Comparison of ENCODE assay signal across 24 cellular contexts in the genomic region with DNA sequence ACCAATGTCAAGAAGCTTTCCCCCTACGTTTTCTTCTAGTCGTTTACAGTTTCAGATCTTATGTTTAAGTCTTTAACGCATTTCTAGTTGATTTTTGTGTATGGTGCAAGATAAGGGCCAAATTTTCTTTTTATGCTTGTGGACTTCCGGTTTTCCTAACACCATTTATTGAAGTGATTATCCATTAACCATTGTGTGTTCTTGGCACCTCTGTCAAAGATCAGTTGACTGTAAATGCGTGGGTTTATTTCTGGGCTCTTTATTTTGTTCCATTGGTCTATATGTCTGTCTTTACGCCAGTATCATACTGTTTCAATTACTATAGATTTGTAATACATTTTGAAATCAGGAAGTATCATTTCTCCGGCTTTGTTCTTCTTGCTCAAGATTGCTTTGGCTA. TPM values are rescaled to one million over a fixed set of nuclear protein-coding genes. Genes with fewer than 3 reads are reported as not detected.
A peak's percentile ranks its signal among the peaks of the same experiment; 100 is the strongest.
DNase-seq lines count a peak whose midpoint lies in the region; ATAC-seq, FAIRE-seq and TF ChIP-seq lines count a peak whose summit lies in the region.
"Had no signal": no experiment of that assay in that cellular context is flagged by ENCODE, and none has a peak within 500 bp of the region (broad histone marks: within the 10 kb centered on the region; RNA-seq: fewer than 3 reads in every experiment).

No MANE protein-coding gene starts in this region.

- H3K27me3 ChIP-seq in transverse colon, result no peaks in the 10 kb centered on the region
- H3K27me3 ChIP-seq: BLaER1 treated with 17β-estradiol and CSF1 and Interleukin-3, amounts not matched to agents 10 nM and 100 nM had no signal

- no peak for TF ChIP-seq CTCF in mucosa of descending colon (IDR thresholded peaks at IDR 0.05)
- no peak for TF ChIP-seq CTCF in transverse colon (IDR thresholded peaks at IDR 0.05)

- peak; percentile 58 for ATAC-seq in mucosa of descending colon
- ATAC-seq: A549, GM23338 had no signal

- H3K27ac ChIP-seq in transverse colon, result peak overlapping the region; percentile 73 to 78 (median 74)
- H3K27ac ChIP-seq: A549; BLaER1 treated with 17β-estradiol and CSF1 and Interleukin-3, amounts not matched to agents 10 nM and 100 nM had no signal

- no peak for TF ChIP-seq POLR2A in H54 (IDR thresholded peaks at IDR 0.05; ENCODE audit: low read depth, low read length)
- TF ChIP-seq POLR2A in transverse colon (IDR thresholded peaks at IDR 0.05), result no peak

- TF ChIP-seq EP300 in transverse colon (IDR thresholded peaks at IDR 0.05; ENCODE audit: low read depth), result no peak

- H3K9me3 ChIP-seq in mucosa of descending colon (no peaks in the 10 kb centered on the region), transverse colon (peaks cover 0 to 3% of the 10 kb centered on the region in 2 donors)
- H3K9me3 ChIP-seq: A549, BE2C, HAP-1 had no signal

- in situ Hi-C loops in transverse colon (cut with MboI; ENCODE audit: low pct_ligation_motif_present in 1 of 4, low pct_unique_long_range_greater_than_20kb in 1 of 4, low sequenced_read_pairs in 3 of 4), result no loop called here

- intact Hi-C loops in mucosa of descending colon (cut with DNase I, micrococcal nuclease), result no loop called here
- intact Hi-C loops in transverse colon (cut with DNase I; ENCODE audit: low total_unique reads), result no loop called here
- intact Hi-C loops in posterior cingulate gyrus (cut with DNase I), result no loop called here

- WGBS in transverse colon (ENCODE audit: low coverage in 1 of 2), 2 donors, result 52 to 58% methylated on average over 7 of the region's 7 CpGs

- H3K4me3 ChIP-seq in mucosa of descending colon (no peak overlapping the region), transverse colon (peak overlapping the region in 1 of 4 donors; percentile 2)
- H3K4me3 ChIP-seq: A549; BLaER1 treated with 17β-estradiol and CSF1 and Interleukin-3, amounts not matched to agents 10 nM and 100 nM; GM23338; HAP-1 had no signal

- no peaks in the 10 kb centered on the region for H3K36me3 ChIP-seq in mucosa of descending colon (ENCODE audit: low read depth)
- H3K36me3 ChIP-seq in transverse colon, result no peaks in the 10 kb centered on the region
- H3K36me3 ChIP-seq: BE2C, HAP-1 had no signal

- H3K4me1 ChIP-seq in mucosa of descending colon (ENCODE audit: low read depth) (peaks cover 8% of the 10 kb centered on the region), transverse colon (peaks cover 0 to 25% (median 10%) of the 10 kb centered on the region in 4 donors)
- H3K4me1 ChIP-seq: A549, BE2C, HAP-1 had no signal

- DNase-seq in H54 (ENCODE audit: insufficient read length, low spot score) (no peak), mucosa of descending colon (no peak), transverse colon (no peak), posterior cingulate gyrus (no peak), cerebellar nuclear complex (lab: John Stamatoyannopoulos, UW) (no peak)
- no peak for DNase-seq in activated naive CD4-positive, alpha-beta T cell (lab: John Stamatoyannopoulos, UW)
- DNase-seq: 8988T; ACHN; AML-193; BE2C; CD4-positive, alpha-beta T cell; CD8-positive, alpha-beta memory T cell; DMS 273 treated with DMSO at 0.1 percent for 48 hours; DMS79; GF-D8; HFFc6 had no signal

- peak; percentile 53 for FAIRE-seq in H54 (lab: Jason Lieb, UNC)
- FAIRE-seq in colon (lab: Jason Lieb, UNC), result peak; percentile 36
- FAIRE-seq: D721Med, GM12892, GM19239 had no signal

RNA-seq across cellular contexts. Expression of a gene that starts 49.5 kb away (rescaled TPM):
- total RNA-seq in mucosa of descending colon, result 10 to 100 TPM in 1 of 3 donors, 1 to 10 TPM in 2; 6.3 to 18.5 (median 7.0) TPM
- 10 to 100 TPM in 2 of 4 donors, 1 to 10 TPM in 2; 1.1 to 12.9 (median 9.1) TPM for total RNA-seq in transverse colon
